In the genomic region with DNA sequence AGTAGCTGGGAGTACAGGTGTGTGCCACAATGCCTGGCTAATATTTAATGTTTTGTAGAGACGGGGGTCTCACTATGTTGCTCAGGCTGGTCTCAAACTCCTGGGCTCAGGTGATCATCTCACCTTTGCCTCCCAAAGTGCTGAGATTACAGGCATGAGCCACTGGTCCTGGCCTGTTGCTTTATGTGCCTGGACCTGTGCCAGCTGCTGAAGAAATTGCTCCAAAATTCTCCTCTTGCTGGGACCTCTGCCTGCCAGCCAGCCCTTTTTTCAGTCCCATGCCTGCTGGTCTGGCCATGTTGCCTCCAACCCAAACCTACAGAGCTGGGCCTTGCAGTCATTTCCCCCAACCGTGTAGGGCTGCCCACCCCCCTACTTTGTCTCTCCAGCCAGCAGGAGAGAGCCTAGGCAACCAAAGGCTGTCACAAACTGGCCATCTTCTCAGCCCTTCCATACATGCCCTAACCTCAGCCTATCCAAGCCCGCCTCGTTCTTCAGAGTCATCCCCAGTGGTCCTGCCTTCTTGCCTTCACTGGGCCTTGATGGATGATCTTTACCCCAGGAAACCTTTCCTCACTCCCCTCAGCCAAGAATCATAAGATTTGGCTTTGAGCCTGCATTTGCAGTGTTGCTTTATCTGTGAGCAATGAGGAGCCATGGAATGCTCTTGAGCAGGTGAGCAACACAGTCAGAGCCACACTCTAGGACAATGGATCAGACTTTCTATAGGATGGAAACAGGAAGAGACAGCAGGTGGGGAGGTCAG, we compare ENCODE assay signal across 22 cellular contexts. TPM values are rescaled to one million over a fixed set of nuclear protein-coding genes. Genes with fewer than 3 reads are reported as not detected.
DNase-seq lines count a peak whose midpoint lies in the region; ATAC-seq, FAIRE-seq and TF ChIP-seq lines count a peak whose summit lies in the region.
"Had no signal": no experiment of that assay in that cellular context is flagged by ENCODE, and none has a peak within 500 bp of the region (broad histone marks: within the 10 kb centered on the region; RNA-seq: fewer than 3 reads in every experiment).

No MANE protein-coding gene starts in this region.

- H3K9me3 ChIP-seq in BLaER1 (no peaks in the 10 kb centered on the region), astrocyte (ENCODE audit: insufficient read depth, low read depth, low read length) (no peaks in the 10 kb centered on the region), heart left ventricle (no peaks in the 10 kb centered on the region), ovary (no peaks in the 10 kb centered on the region), Caco-2 (no peaks in the 10 kb centered on the region)
- H3K9me3 ChIP-seq: HAP-1 had no signal

- peak overlapping the region; percentile 80 for H3K4me2 ChIP-seq in BLaER1
- no peak overlapping the region for H3K4me2 ChIP-seq in astrocyte (ENCODE audit: low read length)

- no peak for TF ChIP-seq EP300 in ovary (IDR thresholded peaks at IDR 0.05)

- ATAC-seq in heart left ventricle (no peak), T-cell (replicated peaks in 1 of 4) (no peak)

- H3K4me3 Mint-ChIP-seq in astrocyte (ENCODE audit: unreplicated experiment) (no peak overlapping the region), T-cell (no peak overlapping the region), Caco-2 (ENCODE audit: unreplicated experiment) (no peak overlapping the region)
- H3K4me3 Mint-ChIP-seq: CD4-positive, alpha-beta T cell; central memory CD8-positive, alpha-beta T cell had no signal

- no peaks in the 10 kb centered on the region for H3K36me3 Mint-ChIP-seq in astrocyte (ENCODE audit: low read depth, unreplicated experiment)
- no peaks in the 10 kb centered on the region for H3K36me3 Mint-ChIP-seq in T-cell
- H3K36me3 Mint-ChIP-seq in Caco-2 (ENCODE audit: insufficient read depth, unreplicated experiment) = no peaks in the 10 kb centered on the region

- H3K9me3 Mint-ChIP-seq in astrocyte (ENCODE audit: unreplicated experiment) (no peaks in the 10 kb centered on the region), T-cell (no peaks in the 10 kb centered on the region), Caco-2 (ENCODE audit: unreplicated experiment) (no peaks in the 10 kb centered on the region)
- H3K9me3 Mint-ChIP-seq: CD4-positive, alpha-beta T cell; central memory CD8-positive, alpha-beta T cell had no signal

- intact Hi-C loops in heart left ventricle (cut with DNase I) (loop anchor here in 2 of 10 donors (5.0 kb wide), 1 partner anchor 34 kb away; no protein-coding TSS in a partner anchor), ovary (cut with DNase I) (no loop called here), Caco-2 (cut with micrococcal nuclease; ENCODE audit: unreplicated experiment) (no loop called here)

- H3K27me3 Mint-ChIP-seq in astrocyte (ENCODE audit: low read depth, unreplicated experiment) = peaks cover 54% of the 10 kb centered on the region
- H3K27me3 Mint-ChIP-seq in T-cell = peaks cover 6 to 10% of the 10 kb centered on the region in 2 donors
- no peaks in the 10 kb centered on the region for H3K27me3 Mint-ChIP-seq in Caco-2 (ENCODE audit: insufficient read depth, unreplicated experiment)
- H3K27me3 Mint-ChIP-seq: CD4-positive, alpha-beta T cell had no signal

- no peak overlapping the region for H2AFZ ChIP-seq in astrocyte (ENCODE audit: low read depth, low read length)

- H3K4me1 ChIP-seq in BLaER1 (peaks cover 99% of the 10 kb centered on the region), astrocyte (ENCODE audit: insufficient read depth, low read length) (peaks cover 25% of the 10 kb centered on the region), heart left ventricle (peaks cover 35 to 99% (median 90%) of the 10 kb centered on the region in 12 donors), ovary (ENCODE audit: insufficient read depth) (peaks cover 38% of the 10 kb centered on the region), Caco-2 (peaks cover 22% of the 10 kb centered on the region)

- no peak overlapping the region for H3K9ac ChIP-seq in BLaER1
- H3K9ac ChIP-seq in astrocyte (ENCODE audit: low read length) = no peak overlapping the region

- H3K79me2 ChIP-seq in astrocyte (ENCODE audit: insufficient read depth, low read length) = no peaks in the 10 kb centered on the region

- no peaks in the 10 kb centered on the region for H3K36me3 ChIP-seq in BLaER1
- H3K36me3 ChIP-seq in astrocyte (ENCODE audit: insufficient read depth, low read length) = no peaks in the 10 kb centered on the region
- H3K36me3 ChIP-seq in heart left ventricle = no peaks in the 10 kb centered on the region
- H3K36me3 ChIP-seq in ovary = no peaks in the 10 kb centered on the region
- no peaks in the 10 kb centered on the region for H3K36me3 ChIP-seq in Caco-2 (ENCODE audit: control insufficient read depth, insufficient read depth, low read length)
- H3K36me3 ChIP-seq: HAP-1 had no signal

- peak; percentile 49 for DNase-seq in astrocyte (ENCODE audit: low read depth)
- DNase-seq in heart left ventricle = peak in 2 of 5 donors; percentile 49 to 62
- peak in 3 of 5 donors; percentile 64 to 69 (median 68) for DNase-seq in ovary
- DNase-seq in stimulated activated CD4-positive, alpha-beta T cell treated with anti-CD3 and anti-CD28 coated beads, Interleukin-2, amount 100 ng/mL, for 24 hours = no peak
- no peak for DNase-seq in T-helper 2 cell
- no peak for DNase-seq in T-cell
- DNase-seq in Caco-2 = no peak
- DNase-seq: activated CD4-positive, alpha-beta T cell treated with anti-CD3 and anti-CD28 coated beads, Interleukin-2, amount 50 U/mL, for 4 hours; activated naive CD4-positive, alpha-beta T cell treated with anti-CD3 and anti-CD28 coated beads, Interleukin-2, amount 50 U/mL, for 16 hours; activated T-cell treated with anti-CD3 and anti-CD28 coated beads for 4 hours; CD4-positive, alpha-beta T cell; DMS79; Karpas-422; NCI-H1105; NCI-H2171; RPMI8226; stimulated activated naive CD4-positive, alpha-beta T cell had no signal

- no peaks in the 10 kb centered on the region for H3K27me3 ChIP-seq in BLaER1
- H3K27me3 ChIP-seq in astrocyte (ENCODE audit: insufficient read depth, low read length) = peaks cover 4% of the 10 kb centered on the region
- H3K27me3 ChIP-seq in heart left ventricle = no peaks in the 10 kb centered on the region
- H3K27me3 ChIP-seq in ovary = no peaks in the 10 kb centered on the region
- no peaks in the 10 kb centered on the region for H3K27me3 ChIP-seq in Caco-2 (replicated peaks; ENCODE audit: control insufficient read depth, insufficient read depth, low read length)

- peaks cover 12% of the 10 kb centered on the region for H3K4me1 Mint-ChIP-seq in astrocyte (ENCODE audit: low read depth, unreplicated experiment)
- peaks cover 0 to 4% (median 0%) of the 10 kb centered on the region in 3 donors for H3K4me1 Mint-ChIP-seq in T-cell
- H3K4me1 Mint-ChIP-seq in Caco-2 (ENCODE audit: low read depth, unreplicated experiment) = peaks cover 11% of the 10 kb centered on the region
- H3K4me1 Mint-ChIP-seq: central memory CD8-positive, alpha-beta T cell had no signal

- H3K27ac Mint-ChIP-seq in astrocyte (ENCODE audit: unreplicated experiment) (no peak overlapping the region), T-cell (no peak overlapping the region), Caco-2 (ENCODE audit: unreplicated experiment) (no peak overlapping the region)
- H3K27ac Mint-ChIP-seq: CD4-positive, alpha-beta T cell had no signal

- FAIRE-seq in astrocyte (lab: Jason Lieb, UNC) = no peak
- FAIRE-seq: GM18507, urothelium cell line had no signal

- POLR2A ChIA-PET in T-cell (lab: Charles Lee) (interaction anchor here in 1 of 2 donors (0.6 kb wide), 1 partner anchor 89 kb away, joined by 5 read pairs; no protein-coding TSS in a partner anchor), Caco-2 (lab: Charles Lee) (no interaction called here)

- TF ChIP-seq POLR2A in heart left ventricle (IDR thresholded peaks at IDR 0.05) (no peak), ovary (IDR thresholded peaks at IDR 0.05) (no peak)

- H3K27ac ChIP-seq in BLaER1 = no peak overlapping the region
- no peak overlapping the region for H3K27ac ChIP-seq in astrocyte (ENCODE audit: low read depth, low read length)
- H3K27ac ChIP-seq in heart left ventricle = peak overlapping the region; percentile 82 to 100 (median 94)
- peak overlapping the region in 1 of 2 donors; percentile 6 for H3K27ac ChIP-seq in ovary

- no TSS peak for BruUV-seq in Caco-2 (replicated peaks; lab: Mats Ljungman, UMichigan)

- CTCF ChIA-PET in T-cell (lab: Charles Lee) = no interaction called here
- CTCF ChIA-PET in Caco-2 (lab: Charles Lee) = interaction anchor here (0.6 kb wide), 1 partner anchor 36 kb away, joined by 3 read pairs; no protein-coding TSS in a partner anchor

- H4K20me1 ChIP-seq in BLaER1 (no peaks in the 10 kb centered on the region), astrocyte (ENCODE audit: insufficient read depth, low read length) (no peaks in the 10 kb centered on the region)

- H3K4me3 ChIP-seq in BLaER1 (no peak overlapping the region), astrocyte (ENCODE audit: insufficient read depth, low read depth, low read length) (no peak overlapping the region), heart left ventricle (no peak overlapping the region), ovary (no peak overlapping the region), Caco-2 (ENCODE audit: low read depth, low read length) (no peak overlapping the region)
- H3K4me3 ChIP-seq: HAP-1 had no signal

- WGBS in heart left ventricle, 4 donors = 54 to 57% (median 54%) methylated on average over 4 of the region's 4 CpGs
- WGBS in ovary, 3 donors = 60 to 71% (median 70%) methylated on average over 4 of the region's 4 CpGs

- no peak for TF ChIP-seq CTCF in astrocyte (IDR thresholded peaks at IDR 0.05; ENCODE audit: insufficient read depth, low read depth, low read length)
- no peak for TF ChIP-seq CTCF in heart left ventricle (IDR thresholded peaks at IDR 0.05)
- no peak for TF ChIP-seq CTCF in ovary (IDR thresholded peaks at IDR 0.05)
- TF ChIP-seq CTCF in Caco-2 (IDR thresholded peaks at IDR 0.05; ENCODE audit: insufficient read depth in 1 of 2, low read depth in 1 of 2, low read length in 1 of 2, severe bottlenecking in 1 of 2, unreplicated experiment in 1 of 2) = no peak

RNA-seq across cellular contexts. Expression of a gene that starts 27.4 kb away (rescaled TPM):
- 40.2 and 68.9 TPM in 2 replicates for total RNA-seq in astrocyte
- 100 to 1,000 TPM; 444 to 782 (median 590) TPM for total RNA-seq in heart left ventricle
- polyA plus RNA-seq in heart left ventricle = 100 to 1,000 TPM; 304 to 791 TPM
- 100 to 1,000 TPM in 3 of 7 donors, 10 to 100 TPM in 3, 1 to 10 TPM in 1; 8.3 to 174 (median 70.2) TPM for total RNA-seq in ovary
- polyA plus RNA-seq in ovary = 10 to 100 TPM; 31.0 to 86.9 TPM
- 1 to 10 TPM in 3 of 5 donors, under 1 TPM in 2; 0.09 to 1.9 (median 1.0) TPM for total RNA-seq in T-cell
- 22.4 and 25.1 TPM in 2 replicates for total RNA-seq in Caco-2 (2022)

RNA-seq across cellular contexts. Expression of a gene that starts 48.0 kb away (rescaled TPM):
- 5.5 and 9.4 TPM in 2 replicates for total RNA-seq in astrocyte
- 10 to 100 TPM in 1 of 9 donors, 1 to 10 TPM in 8; 1.8 to 10.2 (median 5.1) TPM for total RNA-seq in heart left ventricle
- polyA plus RNA-seq in heart left ventricle = 1 to 10 TPM; 1.2 to 4.6 TPM
- total RNA-seq in ovary = 1 to 10 TPM in 4 of 7 donors, under 1 TPM in 3; 0.36 to 2.6 (median 1.2) TPM
- 1 to 10 TPM; 1.6 to 2.7 TPM for polyA plus RNA-seq in ovary
- not detected for total RNA-seq in T-cell
- total RNA-seq in Caco-2 (2022) = not detected in 2 replicates
- total RNA-seq: CD4-positive, alpha-beta T cell had no signal

Comparison
In these comparisons a context has a peak if more than half of its experiments do, and no peak if none do; other contexts are left out.
1. H3K27ac ChIP-seq: peak in heart left ventricle (12 of 12); none in BLaER1 (single experiment) and astrocyte (single experiment).
2. DNase-seq: peak in astrocyte (single experiment) and ovary (3 of 5); none in stimulated activated CD4-positive, alpha-beta T cell treated with anti-CD3 and anti-CD28 coated beads, Interleukin-2, amount 100 ng/mL, for 24 hours (0 of 2), T-helper 2 cell (0 of 5), T-cell (0 of 34) and Caco-2 (0 of 2).